18 cellular contexts compared by ENCODE assay signal in genomic region chr3:115990669-115991068, GRCh38.
DNase-seq lines count a peak whose midpoint lies in the region; ATAC-seq, FAIRE-seq and TF ChIP-seq lines count a peak whose summit lies in the region.
"Had no signal": no experiment of that assay in that cellular context is flagged by ENCODE, and none has a peak within 500 bp of the region (broad histone marks: within the 10 kb centered on the region; RNA-seq: fewer than 3 reads in every experiment).

No MANE protein-coding gene starts in this region.

- H3K27ac ChIP-seq in GM23248 (peak overlapping the region; percentile 43), SK-N-MC (peak overlapping the region; percentile 78; the same call in 1 of the 2 replicates), H1 (ENCODE audit: low read depth, low read length) (no peak overlapping the region)
- H3K27ac ChIP-seq in effector memory CD4-positive, alpha-beta T cell (ENCODE audit: insufficient read depth, low read length, poor library complexity, severe bottlenecking), result no peak overlapping the region
- H3K27ac ChIP-seq: BLaER1 treated with 17β-estradiol and CSF1 and Interleukin-3, amounts not matched to agents 10 nM and 100 nM had no signal

- H3K18ac ChIP-seq in H1 (ENCODE audit: extremely low read depth, low read length), result no peak overlapping the region

- H3K23ac ChIP-seq in H1 (ENCODE audit: insufficient read length), result no peak overlapping the region

- H3K9me3 ChIP-seq in GM23248 (ENCODE audit: low read depth), result no peaks in the 10 kb centered on the region
- no peaks in the 10 kb centered on the region; the same call in 1 of the 2 replicates for H3K9me3 ChIP-seq in SK-N-MC (ENCODE audit: low read depth, low read length)
- H3K9me3 ChIP-seq in H1 (ENCODE audit: insufficient read depth in 2 of 2, low read depth in 1 of 2, low read length in 1 of 2), result no peaks in the 10 kb centered on the region
- no peaks in the 10 kb centered on the region for H3K9me3 ChIP-seq in effector memory CD4-positive, alpha-beta T cell (ENCODE audit: control insufficient read depth, low read length)
- H3K9me3 ChIP-seq: BLaER1 treated with 17β-estradiol and CSF1 and Interleukin-3, amounts not matched to agents 10 nM and 100 nM had no signal

- no peaks in the 10 kb centered on the region for H4K20me1 ChIP-seq in GM23248 (ENCODE audit: insufficient read depth)
- no peaks in the 10 kb centered on the region for H4K20me1 ChIP-seq in H1 (replicated peaks in 1 of 2; ENCODE audit: control insufficient read depth in 1 of 2, insufficient read depth in 2 of 2, low read length in 2 of 2)
- H4K20me1 ChIP-seq: BLaER1 treated with 17β-estradiol and CSF1 and Interleukin-3, amounts not matched to agents 10 nM and 100 nM had no signal

- peak; percentile 79 for FAIRE-seq in H1 (lab: Jason Lieb, UNC)
- FAIRE-seq: GM19239, HepG2, HTR-8/SVneo had no signal

- H4K91ac ChIP-seq in H1 (replicated peaks; ENCODE audit: insufficient read length, low read length), result no peak overlapping the region

- POLR2A ChIA-PET in H1 (lab: Charles Lee; ENCODE audit: partially characterized antibody), result no interaction called here

- peak overlapping the region; percentile 19 for H3K4me2 ChIP-seq in GM23248 (ENCODE audit: unreplicated experiment)
- no peak overlapping the region for H3K4me2 ChIP-seq in H1 (ENCODE audit: insufficient read depth in 1 of 2, low read depth in 2 of 2, low read length in 2 of 2)
- H3K4me2 ChIP-seq: BLaER1 treated with 17β-estradiol and CSF1 and Interleukin-3, amounts not matched to agents 10 nM and 100 nM had no signal

- H3K56ac ChIP-seq in H1 (replicated peaks; ENCODE audit: insufficient read length, low read depth, low read length), result no peak overlapping the region

- H2AFZ ChIP-seq in GM23248 (no peak overlapping the region), H1 (ENCODE audit: low read length) (no peak overlapping the region)

- H2BK20ac ChIP-seq in H1 (ENCODE audit: low read length), result no peak overlapping the region

- no peak overlapping the region for H2AK5ac ChIP-seq in H1 (ENCODE audit: low read depth, low read length)

- H3K4me3 Mint-ChIP-seq in mesothelial cell of epicardium, result no peak overlapping the region
- H3K4me3 Mint-ChIP-seq: CD4-positive, CD25-positive, alpha-beta regulatory T cell; H9 had no signal

- CTCF ChIA-PET in H1 (lab: Charles Lee; ENCODE audit: partially characterized antibody), result interaction anchor here (0.9 to 1.5 kb wide), 5 partner anchors 8 to 595 kb away, joined by 3 to 5 read pairs (median 3); no protein-coding TSS in a partner anchor

- no peak overlapping the region for H3K4ac ChIP-seq in H1 (replicated peaks; ENCODE audit: insufficient read length, low read depth, low read length)

- H3K27ac Mint-ChIP-seq in mesothelial cell of epicardium, result peak overlapping the region; percentile 62
- H3K27ac Mint-ChIP-seq: CD4-positive, CD25-positive, alpha-beta regulatory T cell had no signal

- no peak overlapping the region for H4K5ac ChIP-seq in H1 (ENCODE audit: insufficient read length, low read depth, low read length)

- no peaks in the 10 kb centered on the region for H3K36me3 Mint-ChIP-seq in mesothelial cell of epicardium
- H3K36me3 Mint-ChIP-seq: CD4-positive, CD25-positive, alpha-beta regulatory T cell had no signal

- H3K79me1 ChIP-seq in H1 (ENCODE audit: low read depth, low read length), result no peaks in the 10 kb centered on the region

- H3K4me1 ChIP-seq in GM23248 (ENCODE audit: insufficient read depth) (peaks cover 21% of the 10 kb centered on the region), H1 (replicated peaks in 1 of 4; ENCODE audit: control insufficient read depth in 3 of 4, insufficient read depth in 4 of 4, low read length in 3 of 4) (peaks cover 0 to 10% (median 4%) of the 10 kb centered on the region in 4 experiments; a peak in 3 of 7 replicates)
- H3K4me1 ChIP-seq in effector memory CD4-positive, alpha-beta T cell (ENCODE audit: control insufficient read depth, insufficient read depth, low read length, poor library complexity, severe bottlenecking), result no peaks in the 10 kb centered on the region

- peaks cover 23% of the 10 kb centered on the region for H3K4me1 Mint-ChIP-seq in mesothelial cell of epicardium
- H3K4me1 Mint-ChIP-seq: CD4-positive, CD25-positive, alpha-beta regulatory T cell had no signal

- no peak overlapping the region for H3K4me3 ChIP-seq in GM23248
- H3K4me3 ChIP-seq in SK-N-MC, result peak overlapping the region; percentile 17; the same call in 1 of the 2 replicates
- H3K4me3 ChIP-seq in H1 (ENCODE audit: extremely low read depth in 1 of 4, insufficient read depth in 2 of 4, low read depth in 3 of 4, low read length in 4 of 4), result no peak overlapping the region
- H3K4me3 ChIP-seq in effector memory CD4-positive, alpha-beta T cell (ENCODE audit: insufficient read depth, low read depth, low read length, poor library complexity, severe bottlenecking), result no peak overlapping the region
- H3K4me3 ChIP-seq: BLaER1 treated with 17β-estradiol and CSF1 and Interleukin-3, amounts not matched to agents 10 nM and 100 nM had no signal

- peaks cover 13% of the 10 kb centered on the region for H3K27me3 Mint-ChIP-seq in mesothelial cell of epicardium (ENCODE audit: low read depth)
- H3K27me3 Mint-ChIP-seq: CD4-positive, CD25-positive, alpha-beta regulatory T cell had no signal

- no peak for TF ChIP-seq POLR2A in H1 (IDR thresholded peaks at IDR 0.05; ENCODE audit: control extremely low read depth in 1 of 2, low read depth in 2 of 2, low read length in 2 of 2)

- H3K79me2 ChIP-seq in GM23248 (ENCODE audit: insufficient read depth), result no peaks in the 10 kb centered on the region
- H3K79me2 ChIP-seq in H1 (ENCODE audit: control insufficient read depth in 1 of 2, insufficient read depth in 2 of 2, low read length in 2 of 2), result no peaks in the 10 kb centered on the region

- H3K9me3 Mint-ChIP-seq in mesothelial cell of epicardium, result no peaks in the 10 kb centered on the region
- H3K9me3 Mint-ChIP-seq: H9 had no signal

- H2BK120ac ChIP-seq in H1 (replicated peaks; ENCODE audit: low read depth, low read length), result no peak overlapping the region

- no peak overlapping the region for H2BK5ac ChIP-seq in H1 (ENCODE audit: low read depth, low read length)

- H3K14ac ChIP-seq in H1 (ENCODE audit: insufficient read length), result no peak overlapping the region

- no peak for TF ChIP-seq EP300 in H1 (IDR thresholded peaks at IDR 0.05; ENCODE audit: borderline replicate concordance in 1 of 2, low read depth in 2 of 2, low read length in 2 of 2)

- TF ChIP-seq CTCF in H1 (IDR thresholded peaks at IDR 0.05; ENCODE audit: control extremely low read depth in 1 of 3, insufficient read depth in 1 of 3, low read depth in 1 of 3, low read length in 3 of 3), result no peak
- no peak for TF ChIP-seq CTCF in mesothelial cell of epicardium (IDR thresholded peaks at IDR 0.05; ENCODE audit: unreplicated experiment)

- no peak overlapping the region for H2BK15ac ChIP-seq in H1 (ENCODE audit: low read length)

- no peak overlapping the region for H4K8ac ChIP-seq in H1 (ENCODE audit: extremely low read depth, insufficient read depth, low read length)

- no peak overlapping the region for H3K9ac ChIP-seq in GM23248
- no peak overlapping the region for H3K9ac ChIP-seq in SK-N-MC (ENCODE audit: insufficient read length)
- H3K9ac ChIP-seq in H1 (replicated peaks in 1 of 4; ENCODE audit: extremely low read depth in 1 of 4, low read depth in 3 of 4, low read length in 3 of 4), result no peak overlapping the region
- H3K9ac ChIP-seq: BLaER1 treated with 17β-estradiol and CSF1 and Interleukin-3, amounts not matched to agents 10 nM and 100 nM had no signal

- H3K9me2 ChIP-seq in GM23248 (ENCODE audit: insufficient read depth), result no peaks in the 10 kb centered on the region

- no peaks in the 10 kb centered on the region for H3K23me2 ChIP-seq in H1 (ENCODE audit: low read depth, low read length)

- H3K27me3 ChIP-seq in GM23248 (replicated peaks; ENCODE audit: insufficient read depth) (no peaks in the 10 kb centered on the region), H1 (replicated peaks in 1 of 4; ENCODE audit: control insufficient read depth in 3 of 4, extremely low read depth in 1 of 4, insufficient read depth in 3 of 4, low read length in 3 of 4) (no peaks in the 10 kb centered on the region)
- H3K27me3 ChIP-seq in effector memory CD4-positive, alpha-beta T cell (replicated peaks; ENCODE audit: control insufficient read depth, insufficient read depth, low read length, poor library complexity, severe bottlenecking), result no peaks in the 10 kb centered on the region
- H3K27me3 ChIP-seq: BLaER1 treated with 17β-estradiol and CSF1 and Interleukin-3, amounts not matched to agents 10 nM and 100 nM had no signal

- in situ Hi-C loops in GM23248 (cut with MboI), result no loop called here

- no peak for TF ChIP-seq RAD21 in H1 (IDR thresholded peaks at IDR 0.05 in 1 of 2, conservative IDR thresholded peaks at IDR 0.05 in 1 of 2; ENCODE audit: low read depth in 2 of 2, low read length in 2 of 2)

- peaks cover 24% of the 10 kb centered on the region for H3F3A ChIP-seq in GM23248 (ENCODE audit: insufficient read depth)

- ATAC-seq in HG02885 (IDR thresholded peaks at IDR 0.05; ENCODE audit: poor library complexity, unreplicated experiment) (no peak), HG03565 (IDR thresholded peaks at IDR 0.05; ENCODE audit: unreplicated experiment) (no peak)
- ATAC-seq: HepG2 had no signal

- H3K36me3 ChIP-seq in GM23248 (ENCODE audit: low read depth) (no peaks in the 10 kb centered on the region), SK-N-MC (ENCODE audit: insufficient read depth, low read length) (peaks cover 13% of the 10 kb centered on the region; the same call in 1 of the 2 replicates), H1 (ENCODE audit: control insufficient read depth in 2 of 4, insufficient read depth in 4 of 4, low read length in 3 of 4) (no peaks in the 10 kb centered on the region; a peak in 1 of 8 replicates)
- no peaks in the 10 kb centered on the region for H3K36me3 ChIP-seq in effector memory CD4-positive, alpha-beta T cell (ENCODE audit: control insufficient read depth, insufficient read depth, low read length)
- H3K36me3 ChIP-seq: BLaER1 treated with 17β-estradiol and CSF1 and Interleukin-3, amounts not matched to agents 10 nM and 100 nM had no signal

- 86 to 87% methylated on average over 4 of the region's 4 CpGs for WGBS in GM23248 (ENCODE audit: low coverage in 1 of 2, low lambda C conversion rate in 2 of 2, missing lambda C conversion rate in 2 of 2), 2 experiments
- 68% methylated on average over 4 of the region's 4 CpGs; no CpG with 5 or more reads in 1 of the 2 experiments for WGBS in H1 (ENCODE audit: extremely low coverage in 1 of 2, insufficient coverage in 1 of 2, insufficient read length in 1 of 2, insufficient replicate concordance in 2 of 2, low coverage in 1 of 2, low lambda C conversion rate in 2 of 2, missing lambda C conversion rate in 1 of 2), 2 experiments

- no peak overlapping the region for H2BK12ac ChIP-seq in H1 (ENCODE audit: low read depth, low read length)

- DNase-seq in GM23248, result no peak
- no peak for DNase-seq in SK-N-MC (ENCODE audit: low read depth, low spot score)
- DNase-seq in H1 (ENCODE audit: low read depth in 1 of 2, low spot score in 2 of 2), result no peak
- no peak for DNase-seq in mesothelial cell of epicardium (ENCODE audit: low spot score in 2 of 2, unreplicated experiment in 2 of 2)
- DNase-seq in effector memory CD4-positive, alpha-beta T cell, result no peak
- no peak for DNase-seq in T-helper 9 cell
- DNase-seq: 8988T; ACHN; CD4-positive, CD25-positive, alpha-beta regulatory T cell; DMS53; GF-D8; H9 had no signal

TF ChIP-seq in H1, 55 proteins besides CTCF, POLR2A, EP300 and RAD21 (continues in another document):
- TF ChIP-seq SRF (IDR thresholded peaks at IDR 0.05; ENCODE audit: low read depth, low read length), result no peak

Comparison
In these comparisons a context has a peak if more than half of its experiments do, and no peak if none do; other contexts are left out.
1. H3K27ac ChIP-seq: peak in GM23248 (single experiment) and SK-N-MC (single experiment); none in H1 (single experiment) and effector memory CD4-positive, alpha-beta T cell (single experiment).